Comparison of ENCODE assay signal across 1 cellular context in the genomic region with DNA sequence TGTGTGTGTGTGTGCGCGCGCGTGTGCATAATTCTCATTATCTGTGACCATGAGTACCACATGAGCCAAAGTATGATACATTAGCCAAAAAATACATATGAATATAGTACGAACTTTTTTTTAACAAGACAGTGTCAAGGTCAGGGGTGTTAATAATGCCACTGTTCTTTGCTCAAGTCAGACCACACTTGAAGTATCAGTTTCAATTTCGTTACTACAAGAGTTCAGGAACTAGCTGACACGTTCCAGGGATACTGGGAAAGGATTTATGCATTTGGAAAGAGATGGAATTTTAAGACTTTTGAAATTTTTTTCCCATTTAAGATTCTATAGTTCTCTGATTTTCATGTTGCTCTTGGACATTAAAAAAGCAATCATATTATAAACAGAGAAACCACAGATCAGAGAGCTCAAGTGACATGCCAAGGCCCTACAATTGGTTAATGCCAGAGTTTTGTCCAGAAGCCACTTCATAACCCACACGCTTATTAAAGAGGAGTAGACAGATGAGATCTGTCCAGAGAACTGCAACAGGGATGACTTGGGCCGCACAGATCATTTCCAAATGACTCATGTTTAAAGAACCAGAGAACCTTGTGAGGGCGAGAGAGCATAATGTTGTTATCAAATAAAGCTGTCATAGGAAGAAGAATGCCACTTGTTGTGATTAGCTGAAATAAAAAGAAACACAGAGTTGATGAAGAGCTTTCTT.
TF ChIP-seq lines count a peak whose summit lies in the region.

No MANE protein-coding gene starts in this region.

TF ChIP-seq in GM12878, 131 proteins besides CTCF, POLR2A, EP300 and RAD21:
- TF ChIP-seq SUPT20H (IDR thresholded peaks at IDR 0.05; ENCODE audit: borderline replicate concordance, control insufficient read depth, low read depth, low read length): no peak
- no peak for TF ChIP-seq E2F4 (IDR thresholded peaks at IDR 0.05; ENCODE audit: low read depth, low read length)
- TF ChIP-seq ZSCAN29 (IDR thresholded peaks at IDR 0.05): no peak
- TF ChIP-seq, protein P1, sequence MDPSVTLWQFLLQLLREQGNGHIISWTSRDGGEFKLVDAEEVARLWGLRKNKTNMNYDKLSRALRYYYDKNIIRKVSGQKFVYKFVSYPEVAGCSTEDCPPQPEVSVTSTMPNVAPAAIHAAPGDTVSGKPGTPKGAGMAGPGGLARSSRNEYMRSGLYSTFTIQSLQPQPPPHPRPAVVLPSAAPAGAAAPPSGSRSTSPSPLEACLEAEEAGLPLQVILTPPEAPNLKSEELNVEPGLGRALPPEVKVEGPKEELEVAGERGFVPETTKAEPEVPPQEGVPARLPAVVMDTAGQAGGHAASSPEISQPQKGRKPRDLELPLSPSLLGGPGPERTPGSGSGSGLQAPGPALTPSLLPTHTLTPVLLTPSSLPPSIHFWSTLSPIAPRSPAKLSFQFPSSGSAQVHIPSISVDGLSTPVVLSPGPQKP (IDR thresholded peaks at IDR 0.05; ENCODE audit: low read depth, low read length): no peak
- TF ChIP-seq POU2F2 (IDR thresholded peaks at IDR 0.05; ENCODE audit: borderline replicate concordance, low read depth, low read length): no peak
- no peak for TF ChIP-seq ZBTB40 (IDR thresholded peaks at IDR 0.05; ENCODE audit: borderline replicate concordance)
- TF ChIP-seq TBL1XR1 (IDR thresholded peaks at IDR 0.05; ENCODE audit: low read depth, low read length): no peak
- no peak for TF ChIP-seq IKZF2 (IDR thresholded peaks at IDR 0.05)
- TF ChIP-seq, protein P2, sequence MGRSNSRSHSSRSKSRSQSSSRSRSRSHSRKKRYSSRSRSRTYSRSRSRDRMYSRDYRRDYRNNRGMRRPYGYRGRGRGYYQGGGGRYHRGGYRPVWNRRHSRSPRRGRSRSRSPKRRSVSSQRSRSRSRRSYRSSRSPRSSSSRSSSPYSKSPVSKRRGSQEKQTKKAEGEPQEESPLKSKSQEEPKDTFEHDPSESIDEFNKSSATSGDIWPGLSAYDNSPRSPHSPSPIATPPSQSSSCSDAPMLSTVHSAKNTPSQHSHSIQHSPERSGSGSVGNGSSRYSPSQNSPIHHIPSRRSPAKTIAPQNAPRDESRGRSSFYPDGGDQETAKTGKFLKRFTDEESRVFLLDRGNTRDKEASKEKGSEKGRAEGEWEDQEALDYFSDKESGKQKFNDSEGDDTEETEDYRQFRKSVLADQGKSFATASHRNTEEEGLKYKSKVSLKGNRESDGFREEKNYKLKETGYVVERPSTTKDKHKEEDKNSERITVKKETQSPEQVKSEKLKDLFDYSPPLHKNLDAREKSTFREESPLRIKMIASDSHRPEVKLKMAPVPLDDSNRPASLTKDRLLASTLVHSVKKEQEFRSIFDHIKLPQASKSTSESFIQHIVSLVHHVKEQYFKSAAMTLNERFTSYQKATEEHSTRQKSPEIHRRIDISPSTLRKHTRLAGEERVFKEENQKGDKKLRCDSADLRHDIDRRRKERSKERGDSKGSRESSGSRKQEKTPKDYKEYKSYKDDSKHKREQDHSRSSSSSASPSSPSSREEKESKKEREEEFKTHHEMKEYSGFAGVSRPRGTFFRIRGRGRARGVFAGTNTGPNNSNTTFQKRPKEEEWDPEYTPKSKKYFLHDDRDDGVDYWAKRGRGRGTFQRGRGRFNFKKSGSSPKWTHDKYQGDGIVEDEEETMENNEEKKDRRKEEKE (IDR thresholded peaks at IDR 0.05): no peak
- no peak for TF ChIP-seq POLR2AphosphoS2 (IDR thresholded peaks at IDR 0.05; ENCODE audit: low read depth, low read length)
- TF ChIP-seq ASH2L (IDR thresholded peaks at IDR 0.05; ENCODE audit: borderline replicate concordance, low read depth): no peak
- no peak for TF ChIP-seq WRNIP1 (IDR thresholded peaks at IDR 0.05; ENCODE audit: borderline replicate concordance, low read depth, low read length)
- no peak for TF ChIP-seq ZNF384 (IDR thresholded peaks at IDR 0.05; ENCODE audit: borderline replicate concordance, low read depth, low read length)
- no peak for TF ChIP-seq CUX1 (IDR thresholded peaks at IDR 0.05; ENCODE audit: insufficient replicate concordance, low read depth, low read length)
- no peak for TF ChIP-seq E4F1 (IDR thresholded peaks at IDR 0.05; ENCODE audit: borderline replicate concordance, partially characterized antibody)
- no peak for TF ChIP-seq HDAC2 (IDR thresholded peaks at IDR 0.05)
- TF ChIP-seq, protein P3, sequence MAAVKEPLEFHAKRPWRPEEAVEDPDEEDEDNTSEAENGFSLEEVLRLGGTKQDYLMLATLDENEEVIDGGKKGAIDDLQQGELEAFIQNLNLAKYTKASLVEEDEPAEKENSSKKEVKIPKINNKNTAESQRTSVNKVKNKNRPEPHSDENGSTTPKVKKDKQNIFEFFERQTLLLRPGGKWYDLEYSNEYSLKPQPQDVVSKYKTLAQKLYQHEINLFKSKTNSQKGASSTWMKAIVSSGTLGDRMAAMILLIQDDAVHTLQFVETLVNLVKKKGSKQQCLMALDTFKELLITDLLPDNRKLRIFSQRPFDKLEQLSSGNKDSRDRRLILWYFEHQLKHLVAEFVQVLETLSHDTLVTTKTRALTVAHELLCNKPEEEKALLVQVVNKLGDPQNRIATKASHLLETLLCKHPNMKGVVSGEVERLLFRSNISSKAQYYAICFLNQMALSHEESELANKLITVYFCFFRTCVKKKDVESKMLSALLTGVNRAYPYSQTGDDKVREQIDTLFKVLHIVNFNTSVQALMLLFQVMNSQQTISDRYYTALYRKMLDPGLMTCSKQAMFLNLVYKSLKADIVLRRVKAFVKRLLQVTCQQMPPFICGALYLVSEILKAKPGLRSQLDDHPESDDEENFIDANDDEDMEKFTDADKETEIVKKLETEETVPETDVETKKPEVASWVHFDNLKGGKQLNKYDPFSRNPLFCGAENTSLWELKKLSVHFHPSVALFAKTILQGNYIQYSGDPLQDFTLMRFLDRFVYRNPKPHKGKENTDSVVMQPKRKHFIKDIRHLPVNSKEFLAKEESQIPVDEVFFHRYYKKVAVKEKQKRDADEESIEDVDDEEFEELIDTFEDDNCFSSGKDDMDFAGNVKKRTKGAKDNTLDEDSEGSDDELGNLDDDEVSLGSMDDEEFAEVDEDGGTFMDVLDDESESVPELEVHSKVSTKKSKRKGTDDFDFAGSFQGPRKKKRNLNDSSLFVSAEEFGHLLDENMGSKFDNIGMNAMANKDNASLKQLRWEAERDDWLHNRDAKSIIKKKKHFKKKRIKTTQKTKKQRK (IDR thresholded peaks at IDR 0.05; ENCODE audit: low read depth, low read length): no peak
